ENCODE assay signal across 11 cellular contexts in the genomic region with DNA sequence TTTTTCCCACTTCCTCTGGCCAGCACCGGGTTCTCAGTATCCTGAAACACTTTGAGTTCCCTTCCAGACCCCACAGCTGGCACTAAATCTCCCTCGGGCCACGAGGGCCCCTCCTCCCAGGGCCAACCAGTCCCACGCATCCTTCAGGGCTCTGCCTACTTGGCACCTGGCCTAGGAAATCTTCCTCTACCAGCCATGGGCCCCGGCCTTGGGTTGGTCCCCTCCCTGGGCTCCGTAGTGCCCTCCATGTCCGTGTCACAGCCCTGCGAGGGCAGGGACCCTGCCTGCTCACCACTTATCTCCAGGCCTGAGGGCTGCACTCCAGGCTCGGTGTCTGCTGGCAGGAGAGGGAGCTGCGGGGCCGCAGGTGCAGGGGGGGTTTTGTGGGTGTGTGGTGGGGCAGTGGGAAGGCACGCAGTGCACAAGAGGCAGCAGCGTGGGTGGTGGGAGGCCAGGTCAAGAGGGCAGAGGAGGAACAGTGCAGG. TPM values are rescaled to one million over a fixed set of nuclear protein-coding genes. Genes with fewer than 3 reads are reported as not detected.
A peak's percentile ranks its signal among the peaks of the same experiment; 100 is the strongest.
DNase-seq lines count a peak whose midpoint lies in the region; ATAC-seq and TF ChIP-seq lines count a peak whose summit lies in the region.
"Had no signal": no experiment of that assay in that cellular context is flagged by ENCODE, and none has a peak within 500 bp of the region (broad histone marks: within the 10 kb centered on the region; RNA-seq: fewer than 3 reads in every experiment).

No MANE protein-coding gene starts in this region.

- ATAC-seq in lower lobe of right lung (peak; percentile 43 to 65), upper lobe of left lung (ENCODE audit: low FRiP score in 2 of 2) (peak in 1 of 2 donors; percentile 48)

- peaks cover 56% of the 10 kb centered on the region for H3K36me3 Mint-ChIP-seq in activated naive CD4-positive, alpha-beta T cell treated with anti-CD3 and anti-CD28 coated beads, Interleukin-2, amount 10 ng/mL, durations not matched to agents 7 days and 5 days

- H3K27me3 ChIP-seq in lower lobe of right lung (ENCODE audit: low read depth) (no peaks in the 10 kb centered on the region), upper lobe of left lung (no peaks in the 10 kb centered on the region)

- CTCF ChIA-PET in activated naive CD4-positive, alpha-beta T cell treated with anti-CD3 and anti-CD28 coated beads, Interleukin-2, amount 10 ng/mL, durations not matched to agents 7 days and 5 days (lab: Charles Lee): interaction anchor here (4.7 kb wide), 1 partner anchor 8 kb away, joined by 23 read pairs; no protein-coding TSS in a partner anchor

- TF ChIP-seq CTCF in lower lobe of right lung (IDR thresholded peaks at IDR 0.05) (no peak), upper lobe of left lung (IDR thresholded peaks at IDR 0.05) (no peak)

- H3K27ac ChIP-seq in angular gyrus (ENCODE audit: low read depth, low read length) (peak overlapping the region; percentile 16), lower lobe of right lung (no peak overlapping the region), upper lobe of left lung (peak overlapping the region in 3 of 4 donors; percentile 61 to 75 (median 61))

- TF ChIP-seq POLR2A in upper lobe of left lung (IDR thresholded peaks at IDR 0.05): peak in 1 of 4 donors; percentile 8

- H3K4me3 ChIP-seq in lower lobe of right lung: no peak overlapping the region
- no peak overlapping the region for H3K4me3 ChIP-seq in upper lobe of left lung

- no peaks in the 10 kb centered on the region for H3K9me3 ChIP-seq in lower lobe of right lung
- H3K9me3 ChIP-seq in upper lobe of left lung: no peaks in the 10 kb centered on the region

- H3K9me3 Mint-ChIP-seq in activated naive CD4-positive, alpha-beta T cell treated with anti-CD3 and anti-CD28 coated beads, Interleukin-2, amount 10 ng/mL, durations not matched to agents 7 days and 5 days: no peaks in the 10 kb centered on the region

- H3K27ac Mint-ChIP-seq in activated naive CD4-positive, alpha-beta T cell treated with anti-CD3 and anti-CD28 coated beads, Interleukin-2, amount 10 ng/mL, durations not matched to agents 7 days and 5 days: peak overlapping the region; percentile 47
- H3K27ac Mint-ChIP-seq: progenitor cell of endocrine pancreas had no signal

- no peak for DNase-seq in activated naive CD4-positive, alpha-beta T cell treated with anti-CD3 and anti-CD28 coated beads, Interleukin-2, amount 10 ng/mL, durations not matched to agents 7 days and 5 days
- no peak for DNase-seq in activated naive CD4-positive, alpha-beta T cell treated with Interleukin-2 at 50 U/mL for 16 hours
- DNase-seq in lower lobe of right lung (no peak), upper lobe of left lung (peak in 1 of 2 donors; percentile 69), DMS153 treated with DMSO at 0.1 percent for 48 hours (lab: John Stamatoyannopoulos, UW; ENCODE audit: unreplicated experiment) (no peak), DMS114 treated with DMSO at 0.1 percent for 48 hours (lab: John Stamatoyannopoulos, UW; ENCODE audit: unreplicated experiment) (no peak)
- DNase-seq in stimulated activated naive CD4-positive, alpha-beta T cell treated with Interleukin-2 at 50 U/mL for 16 hours (lab: John Stamatoyannopoulos, UW): no peak
- DNase-seq: NCI-H1436, SHP77 treated with DMSO at 0.1 percent for 48 hours had no signal

- H3K4me1 ChIP-seq in lower lobe of right lung (peaks cover 36% of the 10 kb centered on the region), upper lobe of left lung (peaks cover 27 to 51% (median 37%) of the 10 kb centered on the region in 4 donors)

- H3K36me3 ChIP-seq in lower lobe of right lung: peaks cover 45% of the 10 kb centered on the region
- peaks cover 0 to 25% (median 9%) of the 10 kb centered on the region in 4 donors for H3K36me3 ChIP-seq in upper lobe of left lung

- H3K4me1 Mint-ChIP-seq in activated naive CD4-positive, alpha-beta T cell treated with anti-CD3 and anti-CD28 coated beads, Interleukin-2, amount 10 ng/mL, durations not matched to agents 7 days and 5 days: peaks cover 43% of the 10 kb centered on the region

- H3K4me3 Mint-ChIP-seq in activated naive CD4-positive, alpha-beta T cell treated with anti-CD3 and anti-CD28 coated beads, Interleukin-2, amount 10 ng/mL, durations not matched to agents 7 days and 5 days: no peak overlapping the region

- H3K27me3 Mint-ChIP-seq in activated naive CD4-positive, alpha-beta T cell treated with anti-CD3 and anti-CD28 coated beads, Interleukin-2, amount 10 ng/mL, durations not matched to agents 7 days and 5 days: no peaks in the 10 kb centered on the region
- H3K27me3 Mint-ChIP-seq: progenitor cell of endocrine pancreas had no signal

- 12 to 34% methylated on average over 9 to 13 of the region's 13 CpGs for WGBS in upper lobe of left lung, 2 donors

- intact Hi-C loops in lower lobe of right lung (cut with DNase I): no loop called here

- no peak for TF ChIP-seq EP300 in upper lobe of left lung (IDR thresholded peaks at IDR 0.05)

RNA-seq across cellular contexts. Expression of a gene that starts 48.8 kb away (rescaled TPM):
- total RNA-seq in lower lobe of right lung (0.35 TPM), upper lobe of left lung (under 1 TPM in 4 of 6 donors, not detected in 2; 0.10 to 0.40 (median 0.24) TPM)

RNA-seq across cellular contexts. Expression of a gene that starts 49.3 kb away (rescaled TPM):
- total RNA-seq in lower lobe of right lung (61.9 TPM), upper lobe of left lung (100 to 1,000 TPM in 1 of 6 donors, 10 to 100 TPM in 5; 36.4 to 103 (median 46.3) TPM)
